9 cellular contexts compared by ENCODE assay signal in genomic region chr7:55280031-55280454, GRCh38.
DNase-seq lines count a peak whose midpoint lies in the region; ATAC-seq and TF ChIP-seq lines count a peak whose summit lies in the region.
"Had no signal": no experiment of that assay in that cellular context is flagged by ENCODE, and none has a peak within 500 bp of the region (broad histone marks: within the 10 kb centered on the region; RNA-seq: fewer than 3 reads in every experiment).

No MANE protein-coding gene starts in this region.

- H3K9me3 Mint-ChIP-seq in HFFc6, result no peaks in the 10 kb centered on the region

- H3K27me3 ChIP-seq in adrenal gland, result no peaks in the 10 kb centered on the region
- no peaks in the 10 kb centered on the region for H3K27me3 ChIP-seq in right atrium auricular region
- H3K27me3 ChIP-seq: BLaER1 treated with 17β-estradiol and CSF1 and Interleukin-3, amounts not matched to agents 10 nM and 100 nM had no signal

- TF ChIP-seq CTCF in HFFc6 (IDR thresholded peaks at IDR 0.05) (peak; percentile 85), NB4 (IDR thresholded peaks at IDR 0.05; ENCODE audit: low read depth, low read length) (peak; percentile 58), adrenal gland (IDR thresholded peaks at IDR 0.05) (peak; percentile 41 to 76 (median 68)), right atrium auricular region (IDR thresholded peaks at IDR 0.05) (peak; percentile 31 to 72)

- no peak overlapping the region for H3K4me3 Mint-ChIP-seq in HFFc6

- H3K4me1 ChIP-seq in adrenal gland (replicated peaks in 1 of 2) (no peaks in the 10 kb centered on the region), right atrium auricular region (no peaks in the 10 kb centered on the region)

- H3K4me3 ChIP-seq in NB4 (ENCODE audit: low read depth, low read length), result no peak overlapping the region
- H3K4me3 ChIP-seq in adrenal gland, result no peak overlapping the region
- no peak overlapping the region for H3K4me3 ChIP-seq in right atrium auricular region
- H3K4me3 ChIP-seq: BLaER1 treated with 17β-estradiol and CSF1 and Interleukin-3, amounts not matched to agents 10 nM and 100 nM had no signal

- H3K9me3 ChIP-seq in adrenal gland (replicated peaks in 1 of 3) (no peaks in the 10 kb centered on the region), right atrium auricular region (no peaks in the 10 kb centered on the region)
- H3K9me3 ChIP-seq: BLaER1 treated with 17β-estradiol and CSF1 and Interleukin-3, amounts not matched to agents 10 nM and 100 nM had no signal

- 0 to 8% (median 2%) methylated on average over 3 of the region's 3 CpGs for WGBS in adrenal gland, 4 donors

- H3K4me1 Mint-ChIP-seq in HFFc6 (ENCODE audit: low read depth), result peaks cover 15% of the 10 kb centered on the region

- TF ChIP-seq POLR2A in NB4 (IDR thresholded peaks at IDR 0.05; ENCODE audit: extremely low read depth, insufficient read length) (no peak), adrenal gland (IDR thresholded peaks at IDR 0.05) (no peak)

- no peak overlapping the region for H3K27ac ChIP-seq in adrenal gland
- no peak overlapping the region for H3K27ac ChIP-seq in right atrium auricular region
- H3K27ac ChIP-seq: BLaER1 treated with 17β-estradiol and CSF1 and Interleukin-3, amounts not matched to agents 10 nM and 100 nM had no signal

- DNase-seq in NCI-H2081 (lab: John Stamatoyannopoulos, UW) (peak; percentile 61 to 68), NCI-H2081 treated with DMSO at 0.1 percent for 48 hours (lab: John Stamatoyannopoulos, UW) (no peak), HFFc6 (peak; percentile 65), NB4 (ENCODE audit: low read depth) (peak; percentile 79), SW 1271 (lab: John Stamatoyannopoulos, UW) (peak; percentile 28 to 49), adrenal gland (peak; percentile 56 to 80 (median 72)), right atrium auricular region (ENCODE audit: low spot score) (no peak), sciatic nerve (ENCODE audit: low spot score) (peak; percentile 73)

- H3K27ac Mint-ChIP-seq in HFFc6, result no peak overlapping the region

- ATAC-seq in sciatic nerve, result peak; percentile 87

- intact Hi-C loops in adrenal gland (cut with DNase I), result loop anchor here in 1 of 2 donors (5.0 kb wide), 1 partner anchor 132 kb away; no protein-coding TSS in a partner anchor
- intact Hi-C loops in sciatic nerve (cut with DNase I), result no loop called here

- no peaks in the 10 kb centered on the region for H3K36me3 Mint-ChIP-seq in HFFc6 (ENCODE audit: low read depth)

- H3K27me3 Mint-ChIP-seq in HFFc6 (ENCODE audit: insufficient read depth), result peaks cover 16% of the 10 kb centered on the region

- H3K36me3 ChIP-seq in adrenal gland (replicated peaks in 1 of 2), result no peaks in the 10 kb centered on the region
- H3K36me3 ChIP-seq in right atrium auricular region, result no peaks in the 10 kb centered on the region
- H3K36me3 ChIP-seq: BLaER1 treated with 17β-estradiol and CSF1 and Interleukin-3, amounts not matched to agents 10 nM and 100 nM had no signal

Comparison
In these comparisons a context has a peak if more than half of its experiments do, and no peak if none do; other contexts are left out.
1. DNase-seq: peak in NCI-H2081 (2 of 2), HFFc6 (single experiment), NB4 (single experiment), SW 1271 (2 of 2), adrenal gland (7 of 7) and sciatic nerve (single experiment); none in NCI-H2081 treated with DMSO at 0.1 percent for 48 hours (single experiment) and right atrium auricular region (single experiment).
2. Peak in every context shown above with its lines, with median percentiles within 50 percentile points of each other: CTCF ChIP-seq.